In genomic region chr1:37811027-37811655, GRCh38 we compare ENCODE assay signal across 8 cellular contexts. TPM values are rescaled to one million over a fixed set of nuclear protein-coding genes. Genes with fewer than 3 reads are reported as not detected.
A peak's percentile ranks its signal among the peaks of the same experiment; 100 is the strongest.
DNase-seq lines count a peak whose midpoint lies in the region; ATAC-seq and TF ChIP-seq lines count a peak whose summit lies in the region.

No MANE protein-coding gene starts in this region.

- peaks cover 9% of the 10 kb centered on the region; the same call in 1 of the 2 replicates for H3K4me1 ChIP-seq in HUES48 (ENCODE audit: control insufficient read depth, insufficient read depth, low read length)

- H3K9me3 ChIP-seq in HUES48 (ENCODE audit: control insufficient read depth, insufficient read depth, low read length): no peaks in the 10 kb centered on the region

- no peak overlapping the region for H3K4me3 Mint-ChIP-seq in effector memory CD8-positive, alpha-beta T cell
- no peak overlapping the region for H3K4me3 Mint-ChIP-seq in mesothelial cell of epicardium
- no peak overlapping the region for H3K4me3 Mint-ChIP-seq in stimulated activated naive CD8-positive, alpha-beta T cell treated with anti-CD3 and anti-CD28 coated beads, Interleukin-15, amount 100 ng/mL, for 72 hours

- no peak overlapping the region for H3K4me3 ChIP-seq in HUES48 (ENCODE audit: low read depth, low read length)

- no peaks in the 10 kb centered on the region for H3K27me3 ChIP-seq in HUES48 (ENCODE audit: control insufficient read depth, insufficient read depth, low read length)

- no peaks in the 10 kb centered on the region for H3K27me3 Mint-ChIP-seq in effector memory CD8-positive, alpha-beta T cell
- H3K27me3 Mint-ChIP-seq in mesothelial cell of epicardium (ENCODE audit: low read depth): no peaks in the 10 kb centered on the region
- H3K27me3 Mint-ChIP-seq in stimulated activated naive CD8-positive, alpha-beta T cell treated with anti-CD3 and anti-CD28 coated beads, Interleukin-15, amount 100 ng/mL, for 72 hours: no peaks in the 10 kb centered on the region

- H3K9me3 Mint-ChIP-seq in effector memory CD8-positive, alpha-beta T cell: no peaks in the 10 kb centered on the region
- no peaks in the 10 kb centered on the region for H3K9me3 Mint-ChIP-seq in mesothelial cell of epicardium
- H3K9me3 Mint-ChIP-seq in stimulated activated naive CD8-positive, alpha-beta T cell treated with anti-CD3 and anti-CD28 coated beads, Interleukin-15, amount 100 ng/mL, for 72 hours: no peaks in the 10 kb centered on the region

- H3K27ac Mint-ChIP-seq in effector memory CD8-positive, alpha-beta T cell: peak overlapping the region; percentile 47 to 48
- H3K27ac Mint-ChIP-seq in mesothelial cell of epicardium: no peak overlapping the region
- H3K27ac Mint-ChIP-seq in stimulated activated naive CD8-positive, alpha-beta T cell treated with anti-CD3 and anti-CD28 coated beads, Interleukin-15, amount 100 ng/mL, for 72 hours: no peak overlapping the region

- H3K27ac ChIP-seq in HUES48 (ENCODE audit: low read depth, low read length): peak overlapping the region; percentile 40

- DNase-seq in DMS114 treated with DMSO at 0.1 percent for 48 hours (lab: John Stamatoyannopoulos, UW; ENCODE audit: unreplicated experiment): peak; percentile 57
- DNase-seq in NOMO-1 treated with DMSO at 0.1 percent for 48 hours (lab: John Stamatoyannopoulos, UW; ENCODE audit: unreplicated experiment): peak; percentile 76
- peak; percentile 33 to 37 for DNase-seq in activated CD8-positive, alpha-beta memory T cell treated with anti-CD3 and anti-CD28 coated beads for 4 hours (ENCODE audit: low read depth in 2 of 2)
- DNase-seq in effector memory CD8-positive, alpha-beta T cell: peak; percentile 57 to 64 (median 59)
- DNase-seq in mesothelial cell of epicardium (ENCODE audit: low spot score in 2 of 2, unreplicated experiment in 2 of 2): peak; percentile 46 to 78
- peak; percentile 59 to 66 for DNase-seq in stimulated activated naive CD8-positive, alpha-beta T cell treated with anti-CD3 and anti-CD28 coated beads, Interleukin-15, amount 100 ng/mL, for 72 hours
- no peak for DNase-seq in ureter (ENCODE audit: low spot score)

- peak; percentile 66 for TF ChIP-seq CTCF in mesothelial cell of epicardium (IDR thresholded peaks at IDR 0.05; ENCODE audit: unreplicated experiment)

- peaks cover 33% of the 10 kb centered on the region for H3K36me3 Mint-ChIP-seq in effector memory CD8-positive, alpha-beta T cell (ENCODE audit: insufficient read depth)
- H3K36me3 Mint-ChIP-seq in mesothelial cell of epicardium: peaks cover 2% of the 10 kb centered on the region

- no peak overlapping the region for H3K9ac ChIP-seq in HUES48 (ENCODE audit: low read depth, low read length)

- H3K36me3 ChIP-seq in HUES48 (ENCODE audit: control insufficient read depth, insufficient read depth, low read length): peaks cover 35% of the 10 kb centered on the region

- ATAC-seq in effector memory CD8-positive, alpha-beta T cell (replicated peaks): peak; percentile 35
- no peak for ATAC-seq in stimulated activated naive CD8-positive, alpha-beta T cell treated with anti-CD3 and anti-CD28 coated beads, Interleukin-15, amount 100 ng/mL, for 72 hours

- peaks cover 21 to 32% of the 10 kb centered on the region in 2 donors for H3K4me1 Mint-ChIP-seq in effector memory CD8-positive, alpha-beta T cell (ENCODE audit: low read depth in 2 of 2)
- H3K4me1 Mint-ChIP-seq in mesothelial cell of epicardium: peaks cover 13% of the 10 kb centered on the region
- peaks cover 49% of the 10 kb centered on the region for H3K4me1 Mint-ChIP-seq in stimulated activated naive CD8-positive, alpha-beta T cell treated with anti-CD3 and anti-CD28 coated beads, Interleukin-15, amount 100 ng/mL, for 72 hours

RNA-seq across cellular contexts. Expression of gene YRDC, which starts 3.1 kb away (rescaled TPM):
- total RNA-seq in mesothelial cell of epicardium (18.6 to 21.2 TPM (median 19.8 TPM) in 3 replicates), ureter (12.2 TPM)

RNA-seq across cellular contexts. Expression of gene C1orf122, which starts 3.6 kb away (rescaled TPM):
- total RNA-seq in mesothelial cell of epicardium (36.8 to 42.4 TPM (median 41.0 TPM) in 3 replicates), ureter (39.3 TPM)

RNA-seq across cellular contexts. Expression of gene MANEAL, which starts 17.5 kb away (rescaled TPM):
- 1.4 to 1.8 TPM (median 1.8 TPM) in 3 replicates for total RNA-seq in mesothelial cell of epicardium
- 10.2 TPM for total RNA-seq in ureter

RNA-seq across cellular contexts. Expression of gene EPHA10, which starts 46.2 kb away (rescaled TPM):
- total RNA-seq in mesothelial cell of epicardium (0.18 to 0.25 TPM (median 0.24 TPM) in 3 replicates), ureter (4.4 TPM)

RNA-seq across cellular contexts. Expression of gene MTF1, which starts 48.3 kb away (rescaled TPM):
- total RNA-seq in mesothelial cell of epicardium (12.8 to 18.0 TPM (median 14.3 TPM) in 3 replicates), ureter (31.7 TPM)

Comparison
In these comparisons a context has a peak if more than half of its experiments do, and no peak if none do; other contexts are left out.
1. H3K27ac Mint-ChIP-seq: peak in effector memory CD8-positive, alpha-beta T cell (2 of 2); none in mesothelial cell of epicardium (single experiment) and stimulated activated naive CD8-positive, alpha-beta T cell treated with anti-CD3 and anti-CD28 coated beads, Interleukin-15, amount 100 ng/mL, for 72 hours (0 of 2).